ENCODE assay signal across 27 cellular contexts in the genomic region with DNA sequence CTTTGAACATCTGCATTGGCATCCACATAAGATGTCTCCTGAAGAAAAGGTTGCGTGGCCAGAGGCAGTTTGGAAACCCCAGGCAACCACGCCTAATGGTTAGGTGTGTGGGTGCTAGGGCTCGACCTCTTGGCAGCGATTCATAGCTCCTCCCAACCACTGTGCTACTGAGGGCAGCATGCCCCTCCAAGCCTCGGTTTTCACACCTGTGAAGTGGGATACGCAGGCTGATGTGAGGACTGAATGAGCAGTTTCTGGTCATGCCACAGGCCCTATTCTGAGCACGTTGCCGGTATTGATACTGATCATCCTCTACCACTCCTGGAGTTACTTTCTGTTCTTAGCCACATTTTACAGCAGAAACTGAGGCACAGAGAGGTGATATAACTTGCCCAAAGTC. TPM values are rescaled to one million over a fixed set of nuclear protein-coding genes. Genes with fewer than 3 reads are reported as not detected.
DNase-seq lines count a peak whose midpoint lies in the region; ATAC-seq, FAIRE-seq and TF ChIP-seq lines count a peak whose summit lies in the region.
"Had no signal": no experiment of that assay in that cellular context is flagged by ENCODE, and none has a peak within 500 bp of the region (broad histone marks: within the 10 kb centered on the region; RNA-seq: fewer than 3 reads in every experiment).

No MANE protein-coding gene starts in this region.

- no peak for TF ChIP-seq CTCF in MCF 10A (IDR thresholded peaks at IDR 0.05; ENCODE audit: unreplicated experiment)
- no peak for TF ChIP-seq CTCF in keratinocyte (optimal IDR thresholded peaks at IDR 0.05 in 1 of 3, IDR thresholded peaks at IDR 0.05 in 1 of 3, conservative IDR thresholded peaks at IDR 0.05 in 1 of 3; ENCODE audit: extremely low read depth in 1 of 3, insufficient read depth in 2 of 3, low read length in 3 of 3)

- no peaks in the 10 kb centered on the region for H3K27me3 Mint-ChIP-seq in activated naive CD8-positive, alpha-beta T cell treated with anti-CD3 and anti-CD28 coated beads, Interleukin-2, amount 50 U/mL, for 24 hours
- no peaks in the 10 kb centered on the region for H3K27me3 Mint-ChIP-seq in activated naive CD8-positive, alpha-beta T cell treated with anti-CD3 and anti-CD28 coated beads for 36 hours
- no peaks in the 10 kb centered on the region for H3K27me3 Mint-ChIP-seq in MCF 10A (ENCODE audit: insufficient read depth, unreplicated experiment)
- H3K27me3 Mint-ChIP-seq: activated CD4-positive, alpha-beta T cell treated with anti-CD3 and anti-CD28 coated beads, Interleukin-2, amount 10 ng/mL, durations not matched to agents 24 days and 14 days; progenitor cell of endocrine pancreas had no signal

- intact Hi-C loops in MCF 10A (cut with micrococcal nuclease): no loop called here

- no peak overlapping the region for H3K27ac ChIP-seq in keratinocyte (ENCODE audit: control insufficient read depth, insufficient read depth, low read length)
- H3K27ac ChIP-seq: adrenal gland, C4-2B, left lung had no signal

- no peak overlapping the region for H3K4me3 Mint-ChIP-seq in activated naive CD8-positive, alpha-beta T cell treated with anti-CD3 and anti-CD28 coated beads, Interleukin-2, amount 50 U/mL, for 24 hours
- H3K4me3 Mint-ChIP-seq in activated naive CD8-positive, alpha-beta T cell treated with anti-CD3 and anti-CD28 coated beads for 36 hours: no peak overlapping the region
- H3K4me3 Mint-ChIP-seq in MCF 10A (ENCODE audit: unreplicated experiment): no peak overlapping the region
- H3K4me3 Mint-ChIP-seq: activated CD4-positive, alpha-beta T cell treated with anti-CD3 and anti-CD28 coated beads, Interleukin-2, amount 10 ng/mL, durations not matched to agents 24 days and 14 days; activated T-cell treated with anti-CD3 and anti-CD28 coated beads, Interleukin-2, amount 50 U/mL, for 4 hours; mesothelial cell of epicardium had no signal

- POLR2A ChIA-PET in MCF 10A (lab: Yijun Ruan, JAX): interaction anchor here (3.2 to 3.9 kb wide), 2 partner anchors 12 to 35 kb away, joined by 10 read pairs; no protein-coding TSS in a partner anchor

- no peak overlapping the region for H3K4me2 ChIP-seq in keratinocyte (ENCODE audit: control insufficient read depth, extremely low read depth, insufficient read depth, low read depth, low read length)

- no peaks in the 10 kb centered on the region for H3K9me3 ChIP-seq in keratinocyte (ENCODE audit: control insufficient read depth, low read depth, low read length)
- H3K9me3 ChIP-seq: adrenal gland, body of pancreas, HAP-1, left lung, sigmoid colon had no signal

- CTCF ChIA-PET in MCF 10A (lab: Yijun Ruan, JAX): interaction anchor here (0.7 to 7.1 kb wide), 8 partner anchors 8 to 75 kb away, joined by 3 to 137 read pairs (median 7); no protein-coding TSS in a partner anchor

- H3K9me3 Mint-ChIP-seq in activated naive CD8-positive, alpha-beta T cell treated with anti-CD3 and anti-CD28 coated beads, Interleukin-2, amount 50 U/mL, for 24 hours: no peaks in the 10 kb centered on the region
- H3K9me3 Mint-ChIP-seq in activated naive CD8-positive, alpha-beta T cell treated with anti-CD3 and anti-CD28 coated beads for 36 hours: no peaks in the 10 kb centered on the region
- no peaks in the 10 kb centered on the region for H3K9me3 Mint-ChIP-seq in MCF 10A (ENCODE audit: unreplicated experiment)
- H3K9me3 Mint-ChIP-seq: activated CD4-positive, alpha-beta T cell treated with anti-CD3 and anti-CD28 coated beads, Interleukin-2, amount 10 ng/mL, durations not matched to agents 24 days and 14 days; activated T-cell treated with anti-CD3 and anti-CD28 coated beads, Interleukin-2, amount 50 U/mL, for 4 hours; mesothelial cell of epicardium had no signal

- no peak overlapping the region for H2AFZ ChIP-seq in keratinocyte (ENCODE audit: control insufficient read depth, low read length)

- H3K27ac Mint-ChIP-seq in activated naive CD8-positive, alpha-beta T cell treated with anti-CD3 and anti-CD28 coated beads, Interleukin-2, amount 50 U/mL, for 24 hours: no peak overlapping the region
- H3K27ac Mint-ChIP-seq in activated naive CD8-positive, alpha-beta T cell treated with anti-CD3 and anti-CD28 coated beads for 36 hours: no peak overlapping the region
- H3K27ac Mint-ChIP-seq in MCF 10A (ENCODE audit: low read depth, unreplicated experiment): peak overlapping the region; percentile 75
- H3K27ac Mint-ChIP-seq: activated CD4-positive, alpha-beta T cell treated with anti-CD3 and anti-CD28 coated beads, Interleukin-2, amount 10 ng/mL, durations not matched to agents 24 days and 14 days had no signal

- ATAC-seq in activated naive CD8-positive, alpha-beta T cell treated with anti-CD3 and anti-CD28 coated beads, Interleukin-2, amount 50 U/mL, for 24 hours: peak; percentile 61
- peak; percentile 31 for ATAC-seq in stimulated activated naive CD8-positive, alpha-beta T cell treated with anti-CD3 and anti-CD28 coated beads, Interleukin-15, Interleukin-2, amounts not matched to agents 100 U/mL and 50 U/mL, for 24 hours
- ATAC-seq: activated T-cell treated with anti-CD3 and anti-CD28 coated beads, Interleukin-2, amount 50 U/mL, for 4 hours; body of pancreas; left lung had no signal

- H3K36me3 Mint-ChIP-seq in activated naive CD8-positive, alpha-beta T cell treated with anti-CD3 and anti-CD28 coated beads, Interleukin-2, amount 50 U/mL, for 24 hours (ENCODE audit: low read depth): no peaks in the 10 kb centered on the region
- H3K36me3 Mint-ChIP-seq in activated naive CD8-positive, alpha-beta T cell treated with anti-CD3 and anti-CD28 coated beads for 36 hours: no peaks in the 10 kb centered on the region
- peaks cover 29% of the 10 kb centered on the region for H3K36me3 Mint-ChIP-seq in MCF 10A (ENCODE audit: insufficient read depth, unreplicated experiment)

- H3K4me1 Mint-ChIP-seq in activated naive CD8-positive, alpha-beta T cell treated with anti-CD3 and anti-CD28 coated beads, Interleukin-2, amount 50 U/mL, for 24 hours: no peaks in the 10 kb centered on the region
- no peaks in the 10 kb centered on the region for H3K4me1 Mint-ChIP-seq in activated naive CD8-positive, alpha-beta T cell treated with anti-CD3 and anti-CD28 coated beads for 36 hours
- H3K4me1 Mint-ChIP-seq in MCF 10A (ENCODE audit: insufficient read depth, unreplicated experiment): peaks cover 41% of the 10 kb centered on the region
- H3K4me1 Mint-ChIP-seq: activated CD4-positive, alpha-beta T cell treated with anti-CD3 and anti-CD28 coated beads, Interleukin-2, amount 10 ng/mL, durations not matched to agents 24 days and 14 days had no signal

- FAIRE-seq in keratinocyte (lab: Jason Lieb, UNC): peak; percentile 20
- FAIRE-seq: GM12892, urothelium cell line had no signal

- H3K4me3 ChIP-seq in keratinocyte (ENCODE audit: control insufficient read depth in 2 of 3, extremely low read depth in 1 of 3, insufficient read depth in 2 of 3, low read depth in 1 of 3, low read length in 3 of 3): no peak overlapping the region
- H3K4me3 ChIP-seq: adrenal gland, body of pancreas, HAP-1, left lung, sigmoid colon had no signal

- peak; percentile 4 for DNase-seq in activated naive CD8-positive, alpha-beta T cell treated with anti-CD3 and anti-CD28 coated beads, Interleukin-2, amount 50 U/mL, for 24 hours
- no peak for DNase-seq in activated naive CD8-positive, alpha-beta T cell treated with anti-CD3 and anti-CD28 coated beads for 36 hours
- DNase-seq in MCF 10A (ENCODE audit: unreplicated experiment) (peak; percentile 43), keratinocyte (ENCODE audit: low read depth, low spot score) (no peak), UCSD-AML1 (lab: John Stamatoyannopoulos, UW; ENCODE audit: unreplicated experiment) (no peak), NCI-H146 treated with DMSO at 0.1 percent for 48 hours (lab: John Stamatoyannopoulos, UW; ENCODE audit: unreplicated experiment) (no peak), NCI-H226 (no peak)
- no peak for DNase-seq in stimulated activated naive CD8-positive, alpha-beta T cell treated with anti-CD3 and anti-CD28 coated beads, Interleukin-15, Interleukin-2, amounts not matched to agents 100 U/mL and 50 U/mL, for 24 hours
- DNase-seq: activated CD4-positive, alpha-beta T cell treated with anti-CD3 and anti-CD28 coated beads, Interleukin-2, amount 10 ng/mL, durations not matched to agents 24 days and 14 days; activated gamma-delta T cell treated with Interleukin-2 at 50 U/mL for 16 hours; activated T-cell treated with anti-CD3 and anti-CD28 coated beads, Interleukin-2, amount 50 U/mL, for 4 hours; adrenal gland; body of pancreas; Kasumi-1; left lung; NCI-H1436; NCI-H2081 treated with DMSO at 0.1 percent for 48 hours; NCI-H345; NCI-H748 treated with DMSO at 0.1 percent for 48 hours; sigmoid colon; stimulated activated CD4-positive, alpha-beta T cell treated with anti-CD3 and anti-CD28 coated beads, Interleukin-4, amount 100 ng/mL, for 24 hours had no signal

- H3K4me1 ChIP-seq in keratinocyte (ENCODE audit: control insufficient read depth, extremely low read depth, insufficient read depth, low read length): peaks cover 13% of the 10 kb centered on the region

- H3K27me3 ChIP-seq in keratinocyte (ENCODE audit: control insufficient read depth, extremely low read depth, insufficient read depth, low read length): no peaks in the 10 kb centered on the region
- H3K27me3 ChIP-seq: adrenal gland, body of pancreas, left lung, sigmoid colon had no signal

- dilution Hi-C loops in keratinocyte (cut with MboI; ENCODE audit: extremely low pct_ligation_motif_present, low sequenced_read_pairs): no loop called here

- no peak overlapping the region for H3K9ac ChIP-seq in keratinocyte (ENCODE audit: control insufficient read depth, extremely low read depth, insufficient read depth, low read length)

- peaks cover 6% of the 10 kb centered on the region for H4K20me1 ChIP-seq in keratinocyte (ENCODE audit: control insufficient read depth, extremely low read depth, insufficient read depth, low read length)

- H3K9me1 ChIP-seq in keratinocyte (ENCODE audit: control insufficient read depth, extremely low read depth, insufficient read depth, low read length): peaks cover 2% of the 10 kb centered on the region

- no TSS peak for BruUV-seq in MCF 10A (replicated peaks; lab: Mats Ljungman, UMichigan)

- H3K36me3 ChIP-seq in keratinocyte (ENCODE audit: control insufficient read depth in 2 of 2, extremely low read depth in 1 of 2, insufficient read depth in 2 of 2, low read length in 2 of 2): peaks cover 22 to 34% of the 10 kb centered on the region in 2 experiments

- peaks cover 70% of the 10 kb centered on the region for H3K79me2 ChIP-seq in keratinocyte (ENCODE audit: control insufficient read depth, insufficient read depth, low read length)

RNA-seq across cellular contexts. Expression of gene NDST1, which starts 19.1 kb away (rescaled TPM):
- total RNA-seq in activated naive CD8-positive, alpha-beta T cell treated with anti-CD3 and anti-CD28 coated beads for 36 hours: 1 to 10 TPM; 7.1 to 7.3 TPM
- 68.9 and 79.3 TPM in 2 replicates for total RNA-seq in MCF 10A (2022)
- 24.9 to 43.5 TPM (median 36.2 TPM) in 3 replicates for polyA plus RNA-seq in keratinocyte
- 8.3 TPM for polyA plus RNA-seq in keratinocyte (2011; ENCODE audit: low read depth)
- 31.9 and 37.2 TPM in 2 replicates for polyA plus RNA-seq in keratinocyte (2011; cell fraction: cytosol; rRNA removed)
- 106 and 123 TPM in 2 replicates for polyA plus RNA-seq in keratinocyte (2011; cell fraction: nucleus; rRNA removed)
- polyA plus RNA-seq in keratinocyte (2012; ENCODE audit: low replicate concordance): 21.8 and 60.7 TPM in 2 replicates
- polyA minus RNA-seq in keratinocyte: 60.2 to 180 TPM (median 69.9 TPM) in 3 replicates
- 62.7 TPM for polyA minus RNA-seq in keratinocyte (2011; cell fraction: cytosol; rRNA and poly(A)+ RNA removed)
- polyA minus RNA-seq in keratinocyte (2011; cell fraction: nucleus; rRNA and poly(A)+ RNA removed): 122 and 151 TPM in 2 replicates

Comparison
In these comparisons a context has a peak if more than half of its experiments do, and no peak if none do; other contexts are left out.
1. DNase-seq: peak in activated naive CD8-positive, alpha-beta T cell treated with anti-CD3 and anti-CD28 coated beads, Interleukin-2, amount 50 U/mL, for 24 hours (single experiment) and MCF 10A (single experiment); none in activated naive CD8-positive, alpha-beta T cell treated with anti-CD3 and anti-CD28 coated beads for 36 hours (single experiment), keratinocyte (single experiment), stimulated activated naive CD8-positive, alpha-beta T cell treated with anti-CD3 and anti-CD28 coated beads, Interleukin-15, Interleukin-2, amounts not matched to agents 100 U/mL and 50 U/mL, for 24 hours (single experiment), UCSD-AML1 (single experiment), NCI-H146 treated with DMSO at 0.1 percent for 48 hours (single experiment) and NCI-H226 (single experiment).